Comparison of ENCODE assay signal across 8 cellular contexts in genomic region chr2:221572821-221573429, GRCh38. TPM values are rescaled to one million over a fixed set of nuclear protein-coding genes. Genes with fewer than 3 reads are reported as not detected.
DNase-seq lines count a peak whose midpoint lies in the region; ATAC-seq and TF ChIP-seq lines count a peak whose summit lies in the region.

No MANE protein-coding gene starts in this region.

- peak overlapping the region; percentile 3 to 41 for H3K27ac ChIP-seq in aorta (ENCODE audit: low read depth in 1 of 2, low read length in 2 of 2)

- DNase-seq in NCI-H1436 (lab: John Stamatoyannopoulos, UW) (peak; percentile 19), NCI-H1436 treated with DMSO at 0.1 percent for 48 hours (lab: John Stamatoyannopoulos, UW) (no peak), NCI-H146 (lab: John Stamatoyannopoulos, UW) (peak; percentile 73), fibroblast of mammary gland (ENCODE audit: low read depth) (peak; percentile 38), nephron progenitor cell (no peak), aorta (peak; percentile 69 to 73)
- DNase-seq in activated T-cell treated with anti-CD3 and anti-CD28 coated beads, Interleukin-2, amount 50 U/mL, for 72 hours, result peak; percentile 31 to 38

- H3K9me3 ChIP-seq in aorta (ENCODE audit: control insufficient read depth, low read length), result no peaks in the 10 kb centered on the region

- intact Hi-C loops in aorta (cut with DNase I), result loop anchor here (1.0 to 10.0 kb wide), 7 partner anchors 348 to 1838 kb away; no protein-coding TSS in a partner anchor

- peak overlapping the region; percentile 75 to 98 for H3K4me3 Mint-ChIP-seq in activated T-cell treated with anti-CD3 and anti-CD28 coated beads, Interleukin-2, amount 50 U/mL, for 72 hours
- H3K4me3 Mint-ChIP-seq in nephron progenitor cell, result peak overlapping the region; percentile 99

- H3K36me3 Mint-ChIP-seq in activated T-cell treated with anti-CD3 and anti-CD28 coated beads, Interleukin-2, amount 50 U/mL, for 72 hours (ENCODE audit: insufficient read depth in 2 of 2), result peaks cover 5 to 8% of the 10 kb centered on the region in 2 donors
- peaks cover 12% of the 10 kb centered on the region for H3K36me3 Mint-ChIP-seq in nephron progenitor cell (ENCODE audit: low read depth)

- H3K27me3 ChIP-seq in aorta (ENCODE audit: control insufficient read depth in 1 of 2, insufficient read depth in 2 of 2, low read length in 1 of 2), result no peaks in the 10 kb centered on the region

- H3K27me3 Mint-ChIP-seq in activated T-cell treated with anti-CD3 and anti-CD28 coated beads, Interleukin-2, amount 50 U/mL, for 72 hours (ENCODE audit: low read depth), result peaks cover 72% of the 10 kb centered on the region
- peaks cover 9% of the 10 kb centered on the region for H3K27me3 Mint-ChIP-seq in nephron progenitor cell (ENCODE audit: low read depth, poor library complexity)

- no peak for TF ChIP-seq CTCF in fibroblast of mammary gland (conservative IDR thresholded peaks at IDR 0.05; ENCODE audit: control insufficient read depth, insufficient read depth, low read depth, low read length)
- no peak for TF ChIP-seq CTCF in nephron progenitor cell (IDR thresholded peaks at IDR 0.05)

- ATAC-seq in HG02588 (IDR thresholded peaks at IDR 0.05; ENCODE audit: unreplicated experiment) (peak; percentile 17), aorta (ENCODE audit: low FRiP score) (peak; percentile 68)
- ATAC-seq in activated T-cell treated with anti-CD3 and anti-CD28 coated beads, Interleukin-2, amount 50 U/mL, for 72 hours (replicated peaks in 1 of 2), result peak; percentile 32 to 42

- H3K4me1 Mint-ChIP-seq in activated T-cell treated with anti-CD3 and anti-CD28 coated beads, Interleukin-2, amount 50 U/mL, for 72 hours (ENCODE audit: low read depth), result peaks cover 25% of the 10 kb centered on the region
- peaks cover 52% of the 10 kb centered on the region for H3K4me1 Mint-ChIP-seq in nephron progenitor cell

- H3K4me3 ChIP-seq in fibroblast of mammary gland (ENCODE audit: control insufficient read depth, low read depth, low read length), result peak overlapping the region; percentile 63
- peak overlapping the region; percentile 46 to 66 for H3K4me3 ChIP-seq in aorta (ENCODE audit: low read length in 2 of 2)

- H3K4me1 ChIP-seq in aorta (ENCODE audit: control insufficient read depth in 1 of 2, insufficient read depth in 2 of 2, low read length in 2 of 2), result no peaks in the 10 kb centered on the region

- H3K36me3 ChIP-seq in aorta (ENCODE audit: control insufficient read depth in 1 of 2, insufficient read depth in 2 of 2, low read length in 1 of 2), result no peaks in the 10 kb centered on the region

- H3K27ac Mint-ChIP-seq in activated T-cell treated with anti-CD3 and anti-CD28 coated beads, Interleukin-2, amount 50 U/mL, for 72 hours, result no peak overlapping the region
- peak overlapping the region; percentile 26 for H3K27ac Mint-ChIP-seq in nephron progenitor cell

- no peaks in the 10 kb centered on the region for H3K9me3 Mint-ChIP-seq in activated T-cell treated with anti-CD3 and anti-CD28 coated beads, Interleukin-2, amount 50 U/mL, for 72 hours
- H3K9me3 Mint-ChIP-seq in nephron progenitor cell, result no peaks in the 10 kb centered on the region

- 0% methylated on average over 42 of the region's 42 CpGs for WGBS in aorta, 2 donors

RNA-seq across cellular contexts. Expression of gene EPHA4, which starts 0.8 kb away (rescaled TPM):
- total RNA-seq in activated T-cell treated with anti-CD3 and anti-CD28 coated beads, Interleukin-2, amount 50 U/mL, for 72 hours, result 1 to 10 TPM; 3.4 to 6.6 TPM
- 10 to 100 TPM; 19.9 to 32.1 TPM for total RNA-seq in aorta
- 1 to 10 TPM; 2.9 to 5.3 TPM for polyA plus RNA-seq in aorta

Comparison
In these comparisons a context has a peak if more than half of its experiments do, and no peak if none do; other contexts are left out.
1. DNase-seq: peak in NCI-H1436 (single experiment), NCI-H146 (single experiment), activated T-cell treated with anti-CD3 and anti-CD28 coated beads, Interleukin-2, amount 50 U/mL, for 72 hours (2 of 2), fibroblast of mammary gland (single experiment) and aorta (2 of 2); none in NCI-H1436 treated with DMSO at 0.1 percent for 48 hours (single experiment) and nephron progenitor cell (single experiment).
2. ATAC-seq: peak in every context shown above with its lines; median percentile 68 in aorta; 37 in activated T-cell treated with anti-CD3 and anti-CD28 coated beads, Interleukin-2, amount 50 U/mL, for 72 hours; 17 in HG02588.